8 cellular contexts compared by ENCODE assay signal in the genomic region with DNA sequence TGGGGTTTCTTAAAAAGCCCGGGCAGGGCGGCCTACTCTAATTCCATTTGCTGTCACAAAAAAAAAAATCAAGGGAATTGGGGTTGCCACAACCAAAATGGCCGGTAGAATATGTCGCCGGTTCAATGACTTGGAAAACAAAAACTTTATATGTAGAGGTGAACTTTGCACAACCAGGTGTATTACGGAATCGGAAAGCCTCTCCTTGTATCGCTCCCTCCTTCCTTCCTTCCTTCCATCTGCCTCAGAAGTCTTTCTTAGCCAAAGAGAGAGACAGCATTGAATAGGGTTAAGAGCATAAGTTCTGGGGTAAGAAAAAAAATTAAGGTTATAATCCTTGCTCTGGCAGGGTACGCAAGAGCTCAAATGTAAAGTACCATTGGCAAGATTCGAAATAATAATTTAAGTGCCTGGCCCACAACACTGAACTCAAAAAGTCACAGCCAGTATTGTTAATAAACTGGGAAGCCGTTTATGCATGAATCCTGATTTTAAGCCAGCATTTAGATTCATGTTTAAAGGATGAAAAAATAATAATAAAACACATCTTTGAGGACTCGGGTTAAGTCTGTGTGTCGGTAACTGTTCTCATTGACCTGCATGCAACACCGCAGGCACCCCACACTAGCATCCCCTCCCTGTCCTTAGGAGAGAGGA.
A peak's percentile ranks its signal among the peaks of the same experiment; 100 is the strongest.
DNase-seq lines count a peak whose midpoint lies in the region; ATAC-seq lines count a peak whose summit lies in the region.

No MANE protein-coding gene starts in this region.

- intact Hi-C loops in dendritic cell treated with granulocyte-macrophage colony-stimulating factor and Interleukin-4, amounts not matched to agents 40 ng/mL and 50 ng/mL, for 4 days (cut with micrococcal nuclease), result loop anchor here (5.0 to 10.0 kb wide), 2 partner anchors 100 to 313 kb away; a partner anchor contains a TSS

- peak overlapping the region; percentile 100 for H3K4me3 Mint-ChIP-seq in dendritic cell treated with granulocyte-macrophage colony-stimulating factor and Interleukin-4, amounts not matched to agents 40 ng/mL and 50 ng/mL, for 4 days

- peaks cover 6% of the 10 kb centered on the region for H3K36me3 Mint-ChIP-seq in dendritic cell treated with granulocyte-macrophage colony-stimulating factor and Interleukin-4, amounts not matched to agents 40 ng/mL and 50 ng/mL, for 4 days (ENCODE audit: low read depth)

- DNase-seq in GDM1 (lab: John Stamatoyannopoulos, UW) (peak; percentile 42), globus pallidus (ENCODE audit: low spot score) (no peak), activated gamma-delta T cell (lab: John Stamatoyannopoulos, UW) (no peak)

- peaks cover 14% of the 10 kb centered on the region for H3K27me3 Mint-ChIP-seq in dendritic cell treated with granulocyte-macrophage colony-stimulating factor and Interleukin-4, amounts not matched to agents 40 ng/mL and 50 ng/mL, for 4 days

- ATAC-seq in GM21367 (IDR thresholded peaks at IDR 0.05; ENCODE audit: unreplicated experiment) (peak; percentile 16), HG03469 (IDR thresholded peaks at IDR 0.05; ENCODE audit: unreplicated experiment) (no peak)

- peak overlapping the region; percentile 66 for H3K27ac ChIP-seq in KOPT-K1 (ENCODE audit: low read depth, low read length, poor library complexity, severe bottlenecking)

- H2AFZ ChIP-seq in neuron (ENCODE audit: low read depth, low read length), result peak overlapping the region; percentile 97

- H3K4me1 ChIP-seq in neuron (ENCODE audit: insufficient read depth, low read length), result peaks cover 23% of the 10 kb centered on the region

- H3K9me3 Mint-ChIP-seq in dendritic cell treated with granulocyte-macrophage colony-stimulating factor and Interleukin-4, amounts not matched to agents 40 ng/mL and 50 ng/mL, for 4 days, result no peaks in the 10 kb centered on the region

- H3K9me3 ChIP-seq in KOPT-K1 (ENCODE audit: insufficient read depth, low read length, poor library complexity, severe bottlenecking) (no peaks in the 10 kb centered on the region), neuron (ENCODE audit: low read length) (no peaks in the 10 kb centered on the region)

- H3K4me3 ChIP-seq in neuron (ENCODE audit: low read length), result peak overlapping the region; percentile 70

- H3K4me1 Mint-ChIP-seq in dendritic cell treated with granulocyte-macrophage colony-stimulating factor and Interleukin-4, amounts not matched to agents 40 ng/mL and 50 ng/mL, for 4 days (ENCODE audit: low read depth), result peaks cover 32% of the 10 kb centered on the region

- H3K27ac Mint-ChIP-seq in dendritic cell treated with granulocyte-macrophage colony-stimulating factor and Interleukin-4, amounts not matched to agents 40 ng/mL and 50 ng/mL, for 4 days, result peak overlapping the region; percentile 95

- no peaks in the 10 kb centered on the region for H3K27me3 ChIP-seq in neuron (ENCODE audit: insufficient read depth, low read length)

- H3K36me3 ChIP-seq in KOPT-K1 (ENCODE audit: insufficient read depth, low read length) (no peaks in the 10 kb centered on the region), neuron (ENCODE audit: insufficient read depth, low read length) (no peaks in the 10 kb centered on the region)
